Comparison of ENCODE assay signal across 1 cellular context in the genomic region with DNA sequence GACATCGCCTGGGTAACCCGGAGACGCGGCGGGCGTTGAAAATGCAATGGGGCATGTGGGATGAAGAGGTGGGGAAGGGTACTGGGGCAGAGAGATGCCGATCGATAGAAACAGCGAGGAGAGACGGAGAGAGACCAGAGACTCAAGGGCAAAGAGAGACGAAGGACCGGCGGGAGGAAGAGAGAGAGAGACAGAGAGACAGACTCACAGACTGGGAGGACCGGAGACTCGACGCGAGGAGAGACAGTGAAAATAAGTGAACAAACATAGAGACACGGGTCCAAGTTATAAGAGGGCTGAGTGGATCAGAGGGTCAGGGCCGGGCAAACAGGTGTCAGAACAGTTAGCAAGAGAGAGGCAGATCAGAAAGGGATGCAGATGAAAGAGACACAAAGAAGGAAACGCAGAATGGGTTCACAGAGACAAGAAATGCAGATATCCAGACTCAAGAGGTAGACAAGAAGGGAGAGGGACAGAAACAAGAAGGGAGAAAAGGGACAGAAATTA.
A peak's percentile ranks its signal among the peaks of the same experiment; 100 is the strongest.
TF ChIP-seq lines count a peak whose summit lies in the region.

No MANE protein-coding gene starts in this region.

TF ChIP-seq in K562, 482 proteins besides CTCF, POLR2A, EP300 and RAD21 (continued from another document and continues in another):
- TF ChIP-seq, protein P1, sequence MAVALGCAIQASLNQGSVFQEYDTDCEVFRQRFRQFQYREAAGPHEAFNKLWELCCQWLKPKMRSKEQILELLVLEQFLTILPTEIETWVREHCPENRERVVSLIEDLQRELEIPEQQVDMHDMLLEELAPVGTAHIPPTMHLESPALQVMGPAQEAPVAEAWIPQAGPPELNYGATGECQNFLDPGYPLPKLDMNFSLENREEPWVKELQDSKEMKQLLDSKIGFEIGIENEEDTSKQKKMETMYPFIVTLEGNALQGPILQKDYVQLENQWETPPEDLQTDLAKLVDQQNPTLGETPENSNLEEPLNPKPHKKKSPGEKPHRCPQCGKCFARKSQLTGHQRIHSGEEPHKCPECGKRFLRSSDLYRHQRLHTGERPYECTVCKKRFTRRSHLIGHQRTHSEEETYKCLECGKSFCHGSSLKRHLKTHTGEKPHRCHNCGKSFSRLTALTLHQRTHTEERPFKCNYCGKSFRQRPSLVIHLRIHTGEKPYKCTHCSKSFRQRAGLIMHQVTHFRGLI (CRISPR knock-in tag; IDR thresholded peaks at IDR 0.05), result no peak
- TF ChIP-seq, protein P2, sequence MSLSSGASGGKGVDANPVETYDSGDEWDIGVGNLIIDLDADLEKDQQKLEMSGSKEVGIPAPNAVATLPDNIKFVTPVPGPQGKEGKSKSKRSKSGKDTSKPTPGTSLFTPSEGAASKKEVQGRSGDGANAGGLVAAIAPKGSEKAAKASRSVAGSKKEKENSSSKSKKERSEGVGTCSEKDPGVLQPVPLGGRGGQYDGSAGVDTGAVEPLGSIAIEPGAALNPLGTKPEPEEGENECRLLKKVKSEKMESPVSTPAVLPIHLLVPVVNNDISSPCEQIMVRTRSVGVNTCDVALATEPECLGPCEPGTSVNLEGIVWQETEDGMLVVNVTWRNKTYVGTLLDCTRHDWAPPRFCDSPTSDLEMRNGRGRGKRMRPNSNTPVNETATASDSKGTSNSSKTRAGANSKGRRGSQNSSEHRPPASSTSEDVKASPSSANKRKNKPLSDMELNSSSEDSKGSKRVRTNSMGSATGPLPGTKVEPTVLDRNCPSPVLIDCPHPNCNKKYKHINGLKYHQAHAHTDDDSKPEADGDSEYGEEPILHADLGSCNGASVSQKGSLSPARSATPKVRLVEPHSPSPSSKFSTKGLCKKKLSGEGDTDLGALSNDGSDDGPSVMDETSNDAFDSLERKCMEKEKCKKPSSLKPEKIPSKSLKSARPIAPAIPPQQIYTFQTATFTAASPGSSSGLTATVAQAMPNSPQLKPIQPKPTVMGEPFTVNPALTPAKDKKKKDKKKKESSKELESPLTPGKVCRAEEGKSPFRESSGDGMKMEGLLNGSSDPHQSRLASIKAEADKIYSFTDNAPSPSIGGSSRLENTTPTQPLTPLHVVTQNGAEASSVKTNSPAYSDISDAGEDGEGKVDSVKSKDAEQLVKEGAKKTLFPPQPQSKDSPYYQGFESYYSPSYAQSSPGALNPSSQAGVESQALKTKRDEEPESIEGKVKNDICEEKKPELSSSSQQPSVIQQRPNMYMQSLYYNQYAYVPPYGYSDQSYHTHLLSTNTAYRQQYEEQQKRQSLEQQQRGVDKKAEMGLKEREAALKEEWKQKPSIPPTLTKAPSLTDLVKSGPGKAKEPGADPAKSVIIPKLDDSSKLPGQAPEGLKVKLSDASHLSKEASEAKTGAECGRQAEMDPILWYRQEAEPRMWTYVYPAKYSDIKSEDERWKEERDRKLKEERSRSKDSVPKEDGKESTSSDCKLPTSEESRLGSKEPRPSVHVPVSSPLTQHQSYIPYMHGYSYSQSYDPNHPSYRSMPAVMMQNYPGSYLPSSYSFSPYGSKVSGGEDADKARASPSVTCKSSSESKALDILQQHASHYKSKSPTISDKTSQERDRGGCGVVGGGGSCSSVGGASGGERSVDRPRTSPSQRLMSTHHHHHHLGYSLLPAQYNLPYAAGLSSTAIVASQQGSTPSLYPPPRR (CRISPR knock-in tag; IDR thresholded peaks at IDR 0.05; ENCODE audit: borderline replicate concordance), result no peak
- TF ChIP-seq, protein P3, sequence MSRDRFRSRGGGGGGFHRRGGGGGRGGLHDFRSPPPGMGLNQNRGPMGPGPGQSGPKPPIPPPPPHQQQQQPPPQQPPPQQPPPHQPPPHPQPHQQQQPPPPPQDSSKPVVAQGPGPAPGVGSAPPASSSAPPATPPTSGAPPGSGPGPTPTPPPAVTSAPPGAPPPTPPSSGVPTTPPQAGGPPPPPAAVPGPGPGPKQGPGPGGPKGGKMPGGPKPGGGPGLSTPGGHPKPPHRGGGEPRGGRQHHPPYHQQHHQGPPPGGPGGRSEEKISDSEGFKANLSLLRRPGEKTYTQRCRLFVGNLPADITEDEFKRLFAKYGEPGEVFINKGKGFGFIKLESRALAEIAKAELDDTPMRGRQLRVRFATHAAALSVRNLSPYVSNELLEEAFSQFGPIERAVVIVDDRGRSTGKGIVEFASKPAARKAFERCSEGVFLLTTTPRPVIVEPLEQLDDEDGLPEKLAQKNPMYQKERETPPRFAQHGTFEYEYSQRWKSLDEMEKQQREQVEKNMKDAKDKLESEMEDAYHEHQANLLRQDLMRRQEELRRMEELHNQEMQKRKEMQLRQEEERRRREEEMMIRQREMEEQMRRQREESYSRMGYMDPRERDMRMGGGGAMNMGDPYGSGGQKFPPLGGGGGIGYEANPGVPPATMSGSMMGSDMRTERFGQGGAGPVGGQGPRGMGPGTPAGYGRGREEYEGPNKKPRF (IDR thresholded peaks at IDR 0.05; ENCODE audit: low read depth, low read length), result no peak
- no peak for TF ChIP-seq TFAM (CRISPR knock-in tag; conservative IDR thresholded peaks at IDR 0.05)
- TF ChIP-seq DPF2 (IDR thresholded peaks at IDR 0.05), result peak; percentile 8
- TF ChIP-seq BRF1 (IDR thresholded peaks at IDR 0.05; ENCODE audit: borderline replicate concordance, extremely low read depth, insufficient read length), result no peak
- TF ChIP-seq CREB1 (IDR thresholded peaks at IDR 0.05), result no peak
- no peak for TF ChIP-seq CREB1 (CRISPR knock-in tag; IDR thresholded peaks at IDR 0.05)
- TF ChIP-seq, protein P4, sequence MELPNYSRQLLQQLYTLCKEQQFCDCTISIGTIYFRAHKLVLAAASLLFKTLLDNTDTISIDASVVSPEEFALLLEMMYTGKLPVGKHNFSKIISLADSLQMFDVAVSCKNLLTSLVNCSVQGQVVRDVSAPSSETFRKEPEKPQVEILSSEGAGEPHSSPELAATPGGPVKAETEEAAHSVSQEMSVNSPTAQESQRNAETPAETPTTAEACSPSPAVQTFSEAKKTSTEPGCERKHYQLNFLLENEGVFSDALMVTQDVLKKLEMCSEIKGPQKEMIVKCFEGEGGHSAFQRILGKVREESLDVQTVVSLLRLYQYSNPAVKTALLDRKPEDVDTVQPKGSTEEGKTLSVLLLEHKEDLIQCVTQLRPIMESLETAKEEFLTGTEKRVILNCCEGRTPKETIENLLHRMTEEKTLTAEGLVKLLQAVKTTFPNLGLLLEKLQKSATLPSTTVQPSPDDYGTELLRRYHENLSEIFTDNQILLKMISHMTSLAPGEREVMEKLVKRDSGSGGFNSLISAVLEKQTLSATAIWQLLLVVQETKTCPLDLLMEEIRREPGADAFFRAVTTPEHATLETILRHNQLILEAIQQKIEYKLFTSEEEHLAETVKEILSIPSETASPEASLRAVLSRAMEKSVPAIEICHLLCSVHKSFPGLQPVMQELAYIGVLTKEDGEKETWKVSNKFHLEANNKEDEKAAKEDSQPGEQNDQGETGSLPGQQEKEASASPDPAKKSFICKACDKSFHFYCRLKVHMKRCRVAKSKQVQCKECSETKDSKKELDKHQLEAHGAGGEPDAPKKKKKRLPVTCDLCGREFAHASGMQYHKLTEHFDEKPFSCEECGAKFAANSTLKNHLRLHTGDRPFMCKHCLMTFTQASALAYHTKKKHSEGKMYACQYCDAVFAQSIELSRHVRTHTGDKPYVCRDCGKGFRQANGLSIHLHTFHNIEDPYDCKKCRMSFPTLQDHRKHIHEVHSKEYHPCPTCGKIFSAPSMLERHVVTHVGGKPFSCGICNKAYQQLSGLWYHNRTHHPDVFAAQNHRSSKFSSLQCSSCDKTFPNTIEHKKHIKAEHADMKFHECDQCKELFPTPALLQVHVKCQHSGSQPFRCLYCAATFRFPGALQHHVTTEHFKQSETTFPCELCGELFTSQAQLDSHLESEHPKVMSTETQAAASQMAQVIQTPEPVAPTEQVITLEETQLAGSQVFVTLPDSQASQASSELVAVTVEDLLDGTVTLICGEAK (IDR thresholded peaks at IDR 0.05), result no peak
- TF ChIP-seq, protein P4 (CRISPR knock-in tag; IDR thresholded peaks at IDR 0.05), result no peak
- TF ChIP-seq NR2C1 (IDR thresholded peaks at IDR 0.05), result 0 out of 2 replicates have a peak, but pooled peaks have one; percentile 11
- TF ChIP-seq NR2C1 (tag; IDR thresholded peaks at IDR 0.05), result no peak
- TF ChIP-seq BRD4 (IDR thresholded peaks at IDR 0.05), result no peak
- TF ChIP-seq EGR1 (conservative IDR thresholded peaks at IDR 0.05), result no peak
- 0 out of 4 replicates have a peak, but pooled peaks of 1 of the 2 experiments have one; percentile 65 for TF ChIP-seq CSDE1 (IDR thresholded peaks at IDR 0.05)
- TF ChIP-seq ZNF584 (CRISPR knock-in tag; IDR thresholded peaks at IDR 0.05; ENCODE audit: low read depth), result no peak
- no peak for TF ChIP-seq PTBP1 (IDR thresholded peaks at IDR 0.05; ENCODE audit: low read depth, low read length)
- TF ChIP-seq JUNB (CRISPR knock-in tag; conservative IDR thresholded peaks at IDR 0.05), result no peak
- no peak; the same call in 1 of the 2 replicates for TF ChIP-seq SMARCE1 (IDR thresholded peaks at IDR 0.05)
- TF ChIP-seq, protein P5, sequence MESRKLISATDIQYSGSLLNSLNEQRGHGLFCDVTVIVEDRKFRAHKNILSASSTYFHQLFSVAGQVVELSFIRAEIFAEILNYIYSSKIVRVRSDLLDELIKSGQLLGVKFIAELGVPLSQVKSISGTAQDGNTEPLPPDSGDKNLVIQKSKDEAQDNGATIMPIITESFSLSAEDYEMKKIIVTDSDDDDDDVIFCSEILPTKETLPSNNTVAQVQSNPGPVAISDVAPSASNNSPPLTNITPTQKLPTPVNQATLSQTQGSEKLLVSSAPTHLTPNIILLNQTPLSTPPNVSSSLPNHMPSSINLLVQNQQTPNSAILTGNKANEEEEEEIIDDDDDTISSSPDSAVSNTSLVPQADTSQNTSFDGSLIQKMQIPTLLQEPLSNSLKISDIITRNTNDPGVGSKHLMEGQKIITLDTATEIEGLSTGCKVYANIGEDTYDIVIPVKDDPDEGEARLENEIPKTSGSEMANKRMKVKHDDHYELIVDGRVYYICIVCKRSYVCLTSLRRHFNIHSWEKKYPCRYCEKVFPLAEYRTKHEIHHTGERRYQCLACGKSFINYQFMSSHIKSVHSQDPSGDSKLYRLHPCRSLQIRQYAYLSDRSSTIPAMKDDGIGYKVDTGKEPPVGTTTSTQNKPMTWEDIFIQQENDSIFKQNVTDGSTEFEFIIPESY (CRISPR knock-in tag; IDR thresholded peaks at IDR 0.05), result peak; percentile 40; the same call in 1 of the 2 replicates
- TF ChIP-seq, protein P6, sequence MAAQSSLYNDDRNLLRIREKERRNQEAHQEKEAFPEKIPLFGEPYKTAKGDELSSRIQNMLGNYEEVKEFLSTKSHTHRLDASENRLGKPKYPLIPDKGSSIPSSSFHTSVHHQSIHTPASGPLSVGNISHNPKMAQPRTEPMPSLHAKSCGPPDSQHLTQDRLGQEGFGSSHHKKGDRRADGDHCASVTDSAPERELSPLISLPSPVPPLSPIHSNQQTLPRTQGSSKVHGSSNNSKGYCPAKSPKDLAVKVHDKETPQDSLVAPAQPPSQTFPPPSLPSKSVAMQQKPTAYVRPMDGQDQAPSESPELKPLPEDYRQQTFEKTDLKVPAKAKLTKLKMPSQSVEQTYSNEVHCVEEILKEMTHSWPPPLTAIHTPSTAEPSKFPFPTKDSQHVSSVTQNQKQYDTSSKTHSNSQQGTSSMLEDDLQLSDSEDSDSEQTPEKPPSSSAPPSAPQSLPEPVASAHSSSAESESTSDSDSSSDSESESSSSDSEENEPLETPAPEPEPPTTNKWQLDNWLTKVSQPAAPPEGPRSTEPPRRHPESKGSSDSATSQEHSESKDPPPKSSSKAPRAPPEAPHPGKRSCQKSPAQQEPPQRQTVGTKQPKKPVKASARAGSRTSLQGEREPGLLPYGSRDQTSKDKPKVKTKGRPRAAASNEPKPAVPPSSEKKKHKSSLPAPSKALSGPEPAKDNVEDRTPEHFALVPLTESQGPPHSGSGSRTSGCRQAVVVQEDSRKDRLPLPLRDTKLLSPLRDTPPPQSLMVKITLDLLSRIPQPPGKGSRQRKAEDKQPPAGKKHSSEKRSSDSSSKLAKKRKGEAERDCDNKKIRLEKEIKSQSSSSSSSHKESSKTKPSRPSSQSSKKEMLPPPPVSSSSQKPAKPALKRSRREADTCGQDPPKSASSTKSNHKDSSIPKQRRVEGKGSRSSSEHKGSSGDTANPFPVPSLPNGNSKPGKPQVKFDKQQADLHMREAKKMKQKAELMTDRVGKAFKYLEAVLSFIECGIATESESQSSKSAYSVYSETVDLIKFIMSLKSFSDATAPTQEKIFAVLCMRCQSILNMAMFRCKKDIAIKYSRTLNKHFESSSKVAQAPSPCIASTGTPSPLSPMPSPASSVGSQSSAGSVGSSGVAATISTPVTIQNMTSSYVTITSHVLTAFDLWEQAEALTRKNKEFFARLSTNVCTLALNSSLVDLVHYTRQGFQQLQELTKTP (IDR thresholded peaks at IDR 0.05; ENCODE audit: low read depth in 1 of 2, partially characterized antibody in 2 of 2), result no peak
